8 cellular contexts compared by ENCODE assay signal in genomic region chr13:98653471-98653985, GRCh38.
A peak's percentile ranks its signal among the peaks of the same experiment; 100 is the strongest.
DNase-seq lines count a peak whose midpoint lies in the region; ATAC-seq, FAIRE-seq and TF ChIP-seq lines count a peak whose summit lies in the region.

No MANE protein-coding gene starts in this region.

- H4K91ac ChIP-seq in H1 (replicated peaks; ENCODE audit: insufficient read length, low read length), result no peak overlapping the region

- no peaks in the 10 kb centered on the region for H4K20me1 ChIP-seq in H1 (replicated peaks in 1 of 2; ENCODE audit: control insufficient read depth in 1 of 2, insufficient read depth in 2 of 2, low read length in 2 of 2)

- no peak overlapping the region for H2BK12ac ChIP-seq in H1 (ENCODE audit: low read depth, low read length)

- DNase-seq in CD8-positive, alpha-beta memory T cell, result peak; percentile 49 to 76 (median 53)
- peak; percentile 60 for DNase-seq in NCI-H774 (lab: John Stamatoyannopoulos, UW)
- peak; percentile 90 for DNase-seq in activated CD8-positive, alpha-beta memory T cell treated with anti-CD3 and anti-CD28 coated beads for 24 hours
- DNase-seq in H1 (ENCODE audit: low read depth in 1 of 2, low spot score in 2 of 2), result peak; percentile 77 to 90
- peak; percentile 69 for DNase-seq in midbrain (lab: John Stamatoyannopoulos, UW)
- peak; percentile 48 to 60 for DNase-seq in stimulated activated CD8-positive, alpha-beta memory T cell treated with anti-CD3 and anti-CD28 coated beads, Interleukin-2, amount 100 ng/mL, for 48 hours (ENCODE audit: low read depth in 2 of 2)

- no peak overlapping the region for H4K8ac ChIP-seq in H1 (ENCODE audit: extremely low read depth, insufficient read depth, low read length)

- peak; percentile 88 for FAIRE-seq in H1 (lab: Jason Lieb, UNC)

- H3K4ac ChIP-seq in H1 (replicated peaks; ENCODE audit: insufficient read length, low read depth, low read length), result no peak overlapping the region

- peak; percentile 81 to 98 (median 97) for TF ChIP-seq CTCF in H1 (IDR thresholded peaks at IDR 0.05; ENCODE audit: control extremely low read depth in 1 of 3, insufficient read depth in 1 of 3, low read depth in 1 of 3, low read length in 3 of 3)

- ATAC-seq in GM19372 (IDR thresholded peaks at IDR 0.05; ENCODE audit: low read depth, unreplicated experiment) (peak; percentile 95), HG03460 (IDR thresholded peaks at IDR 0.05; ENCODE audit: unreplicated experiment) (peak; percentile 91)

- POLR2A ChIA-PET in CD8-positive, alpha-beta memory T cell (lab: Charles Lee), result interaction anchor here (1.6 kb wide), 1 partner anchor 208 kb away, joined by 8 read pairs; no protein-coding TSS in a partner anchor
- POLR2A ChIA-PET in H1 (lab: Charles Lee; ENCODE audit: partially characterized antibody), result interaction anchor here (1.1 to 2.5 kb wide), 3 partner anchors 77 to 209 kb away, joined by 3 to 8 read pairs (median 4); partner anchors contain the start of gene STK24

- 58% methylated on average over 9 of the region's 9 CpGs; no CpG with 5 or more reads in 1 of the 2 experiments for WGBS in H1 (ENCODE audit: extremely low coverage in 1 of 2, insufficient coverage in 1 of 2, insufficient read length in 1 of 2, insufficient replicate concordance in 2 of 2, low coverage in 1 of 2, low lambda C conversion rate in 2 of 2, missing lambda C conversion rate in 1 of 2), 2 experiments

- no peak overlapping the region for H3K27ac ChIP-seq in CD8-positive, alpha-beta memory T cell (ENCODE audit: low read depth, low read length)
- H3K27ac ChIP-seq in H1 (ENCODE audit: low read depth, low read length), result no peak overlapping the region

- no peak overlapping the region for H2BK20ac ChIP-seq in H1 (ENCODE audit: low read length)

- no peaks in the 10 kb centered on the region for H3K9me3 ChIP-seq in CD8-positive, alpha-beta memory T cell (ENCODE audit: low read length)
- no peaks in the 10 kb centered on the region for H3K9me3 ChIP-seq in H1 (ENCODE audit: insufficient read depth in 2 of 2, low read depth in 1 of 2, low read length in 1 of 2)

- no peak overlapping the region for H4K5ac ChIP-seq in H1 (ENCODE audit: insufficient read length, low read depth, low read length)

- no peaks in the 10 kb centered on the region for H3K27me3 ChIP-seq in CD8-positive, alpha-beta memory T cell (ENCODE audit: insufficient read depth, low read length, poor library complexity, severe bottlenecking)
- H3K27me3 ChIP-seq in H1 (replicated peaks in 1 of 4; ENCODE audit: control insufficient read depth in 3 of 4, extremely low read depth in 1 of 4, insufficient read depth in 3 of 4, low read length in 3 of 4), result no peaks in the 10 kb centered on the region; a peak in 1 of 7 replicates

- H2BK5ac ChIP-seq in H1 (ENCODE audit: low read depth, low read length), result no peak overlapping the region

- H2BK15ac ChIP-seq in H1 (ENCODE audit: low read length), result no peak overlapping the region

- H3K9ac ChIP-seq in H1 (replicated peaks in 1 of 4; ENCODE audit: extremely low read depth in 1 of 4, low read depth in 3 of 4, low read length in 3 of 4), result no peak overlapping the region

- CTCF ChIA-PET in CD8-positive, alpha-beta memory T cell (lab: Charles Lee), result interaction anchor here (0.6 to 5.8 kb wide), 53 partner anchors 9 to 300 kb away, joined by 3 to 151 read pairs (median 4); no protein-coding TSS in a partner anchor
- CTCF ChIA-PET in H1 (lab: Charles Lee; ENCODE audit: partially characterized antibody), result interaction anchor here (0.6 to 5.4 kb wide), 86 partner anchors 9 to 1044 kb away, joined by 3 to 52 read pairs (median 4); no protein-coding TSS in a partner anchor

- H3K4me1 ChIP-seq in CD8-positive, alpha-beta memory T cell (ENCODE audit: insufficient read depth, low read length), result no peaks in the 10 kb centered on the region
- H3K4me1 ChIP-seq in H1 (replicated peaks in 1 of 4; ENCODE audit: control insufficient read depth in 3 of 4, insufficient read depth in 4 of 4, low read length in 3 of 4), result no peaks in the 10 kb centered on the region

- no peak for TF ChIP-seq POLR2A in H1 (IDR thresholded peaks at IDR 0.05; ENCODE audit: control extremely low read depth in 1 of 2, low read depth in 2 of 2, low read length in 2 of 2)

- H3K23ac ChIP-seq in H1 (ENCODE audit: insufficient read length), result no peak overlapping the region

- TF ChIP-seq RAD21 in H1 (IDR thresholded peaks at IDR 0.05 in 1 of 2, conservative IDR thresholded peaks at IDR 0.05 in 1 of 2; ENCODE audit: low read depth in 2 of 2, low read length in 2 of 2), result peak; percentile 90 to 93

- no peak overlapping the region for H3K18ac ChIP-seq in H1 (ENCODE audit: extremely low read depth, low read length)

- H3K23me2 ChIP-seq in H1 (ENCODE audit: low read depth, low read length), result no peaks in the 10 kb centered on the region; the same call in 1 of the 2 replicates

- H3K4me3 ChIP-seq in CD8-positive, alpha-beta memory T cell (ENCODE audit: low read length), result no peak overlapping the region
- H3K4me3 ChIP-seq in H1 (ENCODE audit: extremely low read depth in 1 of 4, insufficient read depth in 2 of 4, low read depth in 3 of 4, low read length in 4 of 4), result no peak overlapping the region

- H3K14ac ChIP-seq in H1 (ENCODE audit: insufficient read length), result no peak overlapping the region

- no peak overlapping the region for H2BK120ac ChIP-seq in H1 (replicated peaks; ENCODE audit: low read depth, low read length)

- no peaks in the 10 kb centered on the region for H3K36me3 Mint-ChIP-seq in CD8-positive, alpha-beta memory T cell

- H3K56ac ChIP-seq in H1 (replicated peaks; ENCODE audit: insufficient read length, low read depth, low read length), result no peak overlapping the region

- H3K79me2 ChIP-seq in H1 (ENCODE audit: control insufficient read depth in 1 of 2, insufficient read depth in 2 of 2, low read length in 2 of 2), result no peaks in the 10 kb centered on the region

- peak overlapping the region; percentile 95; the same call in 1 of the 2 replicates for H2AFZ ChIP-seq in H1 (ENCODE audit: low read length)

- no peak overlapping the region for H2AK5ac ChIP-seq in H1 (ENCODE audit: low read depth, low read length)

- H3K9me3 Mint-ChIP-seq in CD8-positive, alpha-beta memory T cell, result no peaks in the 10 kb centered on the region

- H3K4me2 ChIP-seq in H1 (ENCODE audit: insufficient read depth in 1 of 2, low read depth in 2 of 2, low read length in 2 of 2), result no peak overlapping the region

- TF ChIP-seq EP300 in H1 (IDR thresholded peaks at IDR 0.05; ENCODE audit: borderline replicate concordance in 1 of 2, low read depth in 2 of 2, low read length in 2 of 2), result no peak

- peaks cover 2 to 6% (median 5%) of the 10 kb centered on the region in 3 donors for H3K4me1 Mint-ChIP-seq in CD8-positive, alpha-beta memory T cell

- no peaks in the 10 kb centered on the region for H3K36me3 ChIP-seq in CD8-positive, alpha-beta memory T cell (ENCODE audit: insufficient read depth, low read length)
- no peaks in the 10 kb centered on the region for H3K36me3 ChIP-seq in H1 (ENCODE audit: control insufficient read depth in 2 of 4, insufficient read depth in 4 of 4, low read length in 3 of 4)

- peak overlapping the region in 6 of 7 donors; percentile 44 to 82 (median 68) for H3K4me3 Mint-ChIP-seq in CD8-positive, alpha-beta memory T cell

- H3K27me3 Mint-ChIP-seq in CD8-positive, alpha-beta memory T cell, result peaks cover 0 to 14% of the 10 kb centered on the region in 2 donors

- no peaks in the 10 kb centered on the region for H3K79me1 ChIP-seq in H1 (ENCODE audit: low read depth, low read length)

- H3K27ac Mint-ChIP-seq in CD8-positive, alpha-beta memory T cell, result peak overlapping the region in 2 of 8 donors; percentile 27 to 61

TF ChIP-seq in H1, 55 proteins besides CTCF, POLR2A, EP300 and RAD21:
- no peak for TF ChIP-seq SIRT6 (IDR thresholded peaks at IDR 0.05; ENCODE audit: low read length)
- 0 out of 4 replicates have a peak, but pooled peaks of 1 of the 2 experiments have one; percentile 41 for TF ChIP-seq HDAC2 (IDR thresholded peaks at IDR 0.05; ENCODE audit: borderline replicate concordance in 1 of 2, low read depth in 2 of 2, low read length in 2 of 2)
- peak in 1 of 2 experiments; percentile 46; a peak in 1 of 4 replicates for TF ChIP-seq SIN3A (conservative IDR thresholded peaks at IDR 0.05 in 1 of 2, IDR thresholded peaks at IDR 0.05 in 1 of 2; ENCODE audit: low read depth in 1 of 2, low read length in 2 of 2)
- TF ChIP-seq, protein P1, sequence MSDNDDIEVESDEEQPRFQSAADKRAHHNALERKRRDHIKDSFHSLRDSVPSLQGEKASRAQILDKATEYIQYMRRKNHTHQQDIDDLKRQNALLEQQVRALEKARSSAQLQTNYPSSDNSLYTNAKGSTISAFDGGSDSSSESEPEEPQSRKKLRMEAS (IDR thresholded peaks at IDR 0.05), result 0 out of 2 replicates have a peak, but pooled peaks have one; percentile 17
- 0 out of 2 replicates have a peak, but pooled peaks have one; percentile 43 for TF ChIP-seq TCF12 (IDR thresholded peaks at IDR 0.05; ENCODE audit: low read depth, low read length)
- TF ChIP-seq TBP (IDR thresholded peaks at IDR 0.05; ENCODE audit: low read depth, low read length), result peak; percentile 34; the same call in 1 of the 2 replicates
- no peak for TF ChIP-seq POLR2AphosphoS5 (IDR thresholded peaks at IDR 0.05; ENCODE audit: low read depth, low read length)
- TF ChIP-seq GABPA (IDR thresholded peaks at IDR 0.05; ENCODE audit: borderline replicate concordance, insufficient read depth, low read length), result peak; percentile 59; the same call in 1 of the 2 replicates
